In genomic region chr12:99476956-99477355, GRCh38 we compare ENCODE assay signal across 17 cellular contexts.
A peak's percentile ranks its signal among the peaks of the same experiment; 100 is the strongest.
DNase-seq lines count a peak whose midpoint lies in the region; TF ChIP-seq lines count a peak whose summit lies in the region.
"Had no signal": no experiment of that assay in that cellular context is flagged by ENCODE, and none has a peak within 500 bp of the region (broad histone marks: within the 10 kb centered on the region; RNA-seq: fewer than 3 reads in every experiment).

No MANE protein-coding gene starts in this region.

- TF ChIP-seq CTCF in dorsolateral prefrontal cortex (IDR thresholded peaks at IDR 0.05 in 54 of 56, conservative IDR thresholded peaks at IDR 0.05 in 2 of 56; ENCODE audit: low read depth in 1 of 56, partially characterized antibody in 56 of 56): no peak

- in situ Hi-C loops in KBM-7 (cut with MboI; ENCODE audit: low pct_unique_long_range_greater_than_20kb, low sequenced_read_pairs): no loop called here

- intact Hi-C loops in dorsolateral prefrontal cortex (cut with DNase I): no loop called here

- DNase-seq in NCI-H1092 treated with DMSO at 0.1 percent for 48 hours (lab: John Stamatoyannopoulos, UW) (peak; percentile 10), NCI-H1092 (lab: John Stamatoyannopoulos, UW) (no peak), NCI-H146 treated with DMSO at 0.1 percent for 48 hours (lab: John Stamatoyannopoulos, UW; ENCODE audit: unreplicated experiment) (peak; percentile 32), NCI-H748 treated with DMSO at 0.1 percent for 48 hours (lab: John Stamatoyannopoulos, UW) (peak; percentile 49), left kidney (ENCODE audit: low read depth, low spot score) (peak; percentile 18), KBM-7 (no peak), dorsolateral prefrontal cortex (no peak), globus pallidus (ENCODE audit: low spot score) (no peak)
- DNase-seq: CD8-positive, alpha-beta T cell; GF-D8; GOT3; NCI-H2107; NCI-H774; T-helper 9 cell had no signal

- no peak overlapping the region for H3K4me3 ChIP-seq in dorsolateral prefrontal cortex
- H3K4me3 ChIP-seq: SJSA1 had no signal

- H3K27ac ChIP-seq in dorsolateral prefrontal cortex: no peak overlapping the region
- H3K27ac ChIP-seq: 22Rv1, HL-60, SJSA1 had no signal

- H3K27me3 ChIP-seq in dorsolateral prefrontal cortex: no peaks in the 10 kb centered on the region

Comparison
In these comparisons a context has a peak if more than half of its experiments do, and no peak if none do; other contexts are left out.
1. DNase-seq: peak in NCI-H1092 treated with DMSO at 0.1 percent for 48 hours (single experiment), NCI-H146 treated with DMSO at 0.1 percent for 48 hours (single experiment), NCI-H748 treated with DMSO at 0.1 percent for 48 hours (single experiment) and left kidney (single experiment); none in NCI-H1092 (single experiment), KBM-7 (single experiment), dorsolateral prefrontal cortex (0 of 10) and globus pallidus (single experiment).